11 cellular contexts compared by ENCODE assay signal in the genomic region with DNA sequence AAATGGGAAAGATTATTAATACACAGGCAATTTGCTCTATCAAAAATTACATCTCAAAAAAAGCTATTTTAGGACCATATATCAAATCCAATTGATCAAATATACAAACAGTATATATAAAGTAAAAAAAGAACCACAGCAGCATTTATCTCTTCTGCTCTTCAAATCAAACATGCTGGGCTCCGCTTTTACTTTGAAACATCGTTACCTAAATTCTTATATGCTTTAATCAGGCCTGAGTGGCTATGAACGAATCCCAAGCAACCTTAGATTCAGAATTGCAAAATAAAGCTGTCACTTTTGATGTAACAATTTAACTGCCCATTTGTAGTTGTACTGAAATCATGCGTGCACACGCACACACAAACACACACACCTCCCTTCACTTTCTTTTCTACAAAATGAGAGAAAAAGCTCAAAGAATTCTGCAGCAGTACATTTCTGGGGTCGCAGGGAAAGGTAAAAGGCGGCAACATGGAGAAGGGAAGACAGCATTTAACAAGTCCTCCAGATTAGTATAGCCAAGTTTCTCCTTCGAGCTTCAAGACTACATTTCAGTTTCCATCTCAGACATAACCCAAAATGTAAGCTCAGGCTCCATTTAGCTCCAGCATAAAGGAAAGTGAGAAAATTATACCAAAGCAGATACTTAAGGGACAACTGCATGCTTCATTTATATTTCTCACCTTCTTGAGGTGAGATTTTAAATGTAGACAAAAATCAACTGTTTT.
DNase-seq lines count a peak whose midpoint lies in the region; ATAC-seq and TF ChIP-seq lines count a peak whose summit lies in the region.
"Had no signal": no experiment of that assay in that cellular context is flagged by ENCODE, and none has a peak within 500 bp of the region (broad histone marks: within the 10 kb centered on the region; RNA-seq: fewer than 3 reads in every experiment).

No MANE protein-coding gene starts in this region.

- peaks cover 9 to 12% of the 10 kb centered on the region in 2 donors for H3K36me3 Mint-ChIP-seq in activated naive CD4-positive, alpha-beta T cell treated with anti-CD3 and anti-CD28 coated beads, Interleukin-2, amount 50 U/mL, for 72 hours
- H3K36me3 Mint-ChIP-seq in type B pancreatic cell, result peaks cover 16% of the 10 kb centered on the region

- peak overlapping the region; percentile 69; the same call in 1 of the 2 replicates for H3K4me3 ChIP-seq in iPS-20b (ENCODE audit: low read length)
- H3K4me3 ChIP-seq: breast epithelium, esophagus muscularis mucosa had no signal

- ATAC-seq in activated naive CD4-positive, alpha-beta T cell treated with anti-CD3 and anti-CD28 coated beads, Interleukin-2, amount 50 U/mL, for 72 hours, result no peak

- intact Hi-C loops in posterior cingulate gyrus (cut with DNase I), result loop anchor here (10.0 kb wide), 1 partner anchor 92 kb away; a partner anchor contains a TSS

- no peaks in the 10 kb centered on the region for H3K27me3 Mint-ChIP-seq in type B pancreatic cell

- peak overlapping the region; percentile 29 to 37 for H3K27ac Mint-ChIP-seq in activated naive CD4-positive, alpha-beta T cell treated with anti-CD3 and anti-CD28 coated beads, Interleukin-2, amount 50 U/mL, for 72 hours
- peak overlapping the region; percentile 8 for H3K27ac Mint-ChIP-seq in type B pancreatic cell

- H3K4me1 Mint-ChIP-seq in type B pancreatic cell (ENCODE audit: unreplicated experiment), result peaks cover 22% of the 10 kb centered on the region

- DNase-seq in activated naive CD4-positive, alpha-beta T cell treated with anti-CD3 and anti-CD28 coated beads, Interleukin-2, amount 50 U/mL, for 72 hours (ENCODE audit: low spot score in 2 of 2), result no peak
- no peak for DNase-seq in activated naive CD4-positive, alpha-beta T cell treated with anti-CD3 and anti-CD28 coated beads, Interleukin-2, amount 50 U/mL, for 16 hours
- DNase-seq in cerebellar cortex (ENCODE audit: low spot score) (peak; percentile 65), type B pancreatic cell (ENCODE audit: extremely low spot score, unreplicated experiment) (no peak), HT-29 (ENCODE audit: low spot score) (no peak), posterior cingulate gyrus (no peak)
- DNase-seq in stimulated activated naive CD4-positive, alpha-beta T cell (lab: John Stamatoyannopoulos, UW), result no peak
- DNase-seq: activated T-cell treated with anti-CD3 and anti-CD28 coated beads for 4 hours had no signal

- peak overlapping the region; percentile 86 for H3K27ac ChIP-seq in iPS-20b (ENCODE audit: low read length)
- H3K27ac ChIP-seq: breast epithelium, esophagus muscularis mucosa had no signal

- H3K9me3 ChIP-seq in iPS-20b (ENCODE audit: insufficient read depth, low read depth, low read length), result no peaks in the 10 kb centered on the region
- H3K9me3 ChIP-seq: breast epithelium, esophagus muscularis mucosa had no signal

- TF ChIP-seq CTCF in type B pancreatic cell (conservative IDR thresholded peaks at IDR 0.05), result no peak

- H3K4me1 ChIP-seq in iPS-20b (ENCODE audit: insufficient read depth, low read length), result peaks cover 26% of the 10 kb centered on the region; the same call in 1 of the 2 replicates
- H3K4me1 ChIP-seq: breast epithelium had no signal

- H3K4me3 Mint-ChIP-seq in type B pancreatic cell, result no peak overlapping the region

- no peaks in the 10 kb centered on the region for H3K9me3 Mint-ChIP-seq in activated naive CD4-positive, alpha-beta T cell treated with anti-CD3 and anti-CD28 coated beads, Interleukin-2, amount 50 U/mL, for 72 hours
- no peaks in the 10 kb centered on the region for H3K9me3 Mint-ChIP-seq in type B pancreatic cell

- peaks cover 8% of the 10 kb centered on the region; the same call in 1 of the 2 replicates for H3K36me3 ChIP-seq in iPS-20b (ENCODE audit: insufficient read depth, low read depth, low read length)
- H3K36me3 ChIP-seq: breast epithelium had no signal

- H3K9ac ChIP-seq in iPS-20b (ENCODE audit: low read depth, low read length), result peak overlapping the region; percentile 77

- H3K27me3 ChIP-seq in iPS-20b (ENCODE audit: insufficient read depth, low read length), result no peaks in the 10 kb centered on the region
- H3K27me3 ChIP-seq: breast epithelium, esophagus muscularis mucosa had no signal
